In genomic region chr14:104752338-104752734, GRCh38 we compare ENCODE assay signal across 8 cellular contexts. TPM values are rescaled to one million over a fixed set of nuclear protein-coding genes. Genes with fewer than 3 reads are reported as not detected.
DNase-seq lines count a peak whose midpoint lies in the region; ATAC-seq and TF ChIP-seq lines count a peak whose summit lies in the region.

No MANE protein-coding gene starts in this region.

- no peak for TF ChIP-seq CTCF in GM12865 (IDR thresholded peaks at IDR 0.05; ENCODE audit: insufficient read depth, low read depth, low read length, missing control alignments)
- TF ChIP-seq CTCF in HCT116 (IDR thresholded peaks at IDR 0.05 in 2 of 3, conservative IDR thresholded peaks at IDR 0.05 in 1 of 3; ENCODE audit: borderline replicate concordance in 1 of 3, insufficient read depth in 1 of 3, low read depth in 2 of 3, low read length in 2 of 3), result no peak
- no peak for TF ChIP-seq CTCF in SK-N-SH (IDR thresholded peaks at IDR 0.05)
- no peak for TF ChIP-seq CTCF in foreskin fibroblast (IDR thresholded peaks at IDR 0.05; ENCODE audit: low read depth, low read length)
- TF ChIP-seq CTCF in spleen (IDR thresholded peaks at IDR 0.05 in 8 of 11, conservative IDR thresholded peaks at IDR 0.05 in 3 of 11), result no peak

- H3K27me3 ChIP-seq in HCT116 (ENCODE audit: insufficient read depth, low read length) (no peaks in the 10 kb centered on the region), SK-N-SH (ENCODE audit: insufficient read depth) (no peaks in the 10 kb centered on the region), spleen (replicated peaks in 1 of 7) (no peaks in the 10 kb centered on the region)

- no peak for TF ChIP-seq EP300 in SK-N-SH (IDR thresholded peaks at IDR 0.05; ENCODE audit: borderline replicate concordance in 1 of 2, low read depth in 1 of 2, low read length in 1 of 2)

- peak overlapping the region; percentile 68 for H3K9ac ChIP-seq in HCT116 (ENCODE audit: low read length)
- H3K9ac ChIP-seq in SK-N-SH, result peak overlapping the region; percentile 75

- TSS peak; percentile 97 for BruUV-seq in HCT116 (replicated peaks; lab: Mats Ljungman, UMichigan)

- intact Hi-C loops in HCT116 (cut with micrococcal nuclease) (no loop called here), spleen (cut with DNase I; ENCODE audit: low total_unique reads) (no loop called here)

- H3K79me2 ChIP-seq in HCT116 (ENCODE audit: insufficient read depth, low read length) (peaks cover 44% of the 10 kb centered on the region), SK-N-SH (ENCODE audit: insufficient read depth) (peaks cover 42% of the 10 kb centered on the region)

- no peak for ATAC-seq in HCT116

- H3K4me2 ChIP-seq in HCT116 (ENCODE audit: low read length) (peak overlapping the region; percentile 81), SK-N-SH (peak overlapping the region; percentile 97)

- TF ChIP-seq RAD21 in HCT116 (IDR thresholded peaks at IDR 0.05; ENCODE audit: low read depth), result no peak
- TF ChIP-seq RAD21 in SK-N-SH (IDR thresholded peaks at IDR 0.05; ENCODE audit: low read length), result no peak

- H3K36me3 ChIP-seq in HCT116 (ENCODE audit: control insufficient read depth in 1 of 2, insufficient read depth in 2 of 2, low read length in 2 of 2) (peaks cover 14 to 18% of the 10 kb centered on the region in 2 experiments; a peak in 3 of 4 replicates), SK-N-SH (replicated peaks in 1 of 2; ENCODE audit: control insufficient read depth in 1 of 2, insufficient read depth in 2 of 2, low read length in 1 of 2) (peaks cover 8 to 17% of the 10 kb centered on the region in 2 experiments), spleen (peaks cover 0 to 24% (median 20%) of the 10 kb centered on the region in 6 donors)

- CTCF ChIA-PET in HCT116 (lab: Charles Lee), result interaction anchor here (1.0 to 1.8 kb wide), 7 partner anchors 14 to 293 kb away, joined by 3 to 11 read pairs (median 5); partner anchors contain the start of gene ADSS1
- CTCF ChIA-PET in SK-N-SH (lab: Yijun Ruan, JAX), result interaction anchor here (0.8 to 4.1 kb wide), 7 partner anchors 15 to 96 kb away, joined by 3 to 37 read pairs (median 5); partner anchors contain the start of gene ADSS1

- POLR2A ChIA-PET in HCT116 (lab: Charles Lee), result interaction anchor here (0.8 to 1.4 kb wide), 10 partner anchors 13 to 221 kb away, joined by 3 to 7 read pairs (median 4); partner anchors contain the start of gene ZBTB42
- POLR2A ChIA-PET in SK-N-SH (lab: Yijun Ruan, JAX), result interaction anchor here (0.7 to 1.4 kb wide), 5 partner anchors 18 to 269 kb away, joined by 3 to 8 read pairs (median 3); partner anchors contain the start of gene CDCA4

- RAD21 ChIA-PET in HCT116 (lab: Charles Lee; ENCODE audit: low non-redundant PET in 1 of 2, low total read pairs in 2 of 2, uncharacterized antibody in 2 of 2, unreplicated experiment in 2 of 2), result interaction anchor here in 1 of 2 experiments (0.8 kb wide), 1 partner anchor 16 kb away, joined by 3 read pairs; no protein-coding TSS in a partner anchor

- H3K27ac ChIP-seq in HCT116 (ENCODE audit: low read depth, low read length), result peak overlapping the region; percentile 76
- peak overlapping the region; percentile 4 to 47; a peak in 3 of 4 replicates for H3K27ac ChIP-seq in SK-N-SH (ENCODE audit: low read depth in 2 of 2, low read length in 1 of 2)
- H3K27ac ChIP-seq in spleen, result peak overlapping the region; percentile 74 to 93 (median 86)

- H3K4me3 ChIP-seq in GM12865 (ENCODE audit: low read depth, low read length) (peak overlapping the region; percentile 63), HCT116 (replicated peaks in 1 of 2; ENCODE audit: low read depth in 1 of 2, low read length in 2 of 2) (peak overlapping the region; percentile 43 to 99), SK-N-SH (ENCODE audit: low read depth in 2 of 2, low read length in 1 of 2) (peak overlapping the region; percentile 88 to 99), foreskin fibroblast (ENCODE audit: low read depth in 1 of 2, low read length in 2 of 2) (peak overlapping the region; percentile 86), spleen (peak overlapping the region; percentile 33 to 100 (median 91))

- H3K9me2 ChIP-seq in HCT116 (ENCODE audit: insufficient read depth), result no peaks in the 10 kb centered on the region
- no peaks in the 10 kb centered on the region for H3K9me2 ChIP-seq in SK-N-SH

- H4K20me1 ChIP-seq in HCT116 (ENCODE audit: insufficient read depth) (no peaks in the 10 kb centered on the region), SK-N-SH (ENCODE audit: insufficient read depth) (peaks cover 31% of the 10 kb centered on the region)

- TF ChIP-seq POLR2A in HCT116 (IDR thresholded peaks at IDR 0.05; ENCODE audit: borderline replicate concordance, extremely low read depth, insufficient read depth, insufficient read length) (no peak), spleen (IDR thresholded peaks at IDR 0.05) (no peak)

- H2AFZ ChIP-seq in HCT116 (ENCODE audit: low read depth, low read length, poor library complexity, severe bottlenecking) (no peak overlapping the region), SK-N-SH (ENCODE audit: low read depth) (peak overlapping the region; percentile 99)

- WGBS in SK-N-SH (ENCODE audit: low lambda C conversion rate), result 4% methylated on average over 8 of the region's 32 CpGs
- WGBS in spleen, 5 donors, result 8 to 15% (median 13%) methylated on average over 32 of the region's 32 CpGs

- peaks cover 7% of the 10 kb centered on the region for H3F3A ChIP-seq in SK-N-SH (replicated peaks; ENCODE audit: insufficient read depth)

- no peak for DNase-seq in GM12865 (ENCODE audit: low read depth)
- no peak for DNase-seq in HCT116 (ENCODE audit: low read depth, low spot score)
- DNase-seq in SK-N-SH, result no peak
- DNase-seq in foreskin fibroblast, result no peak
- DNase-seq in spleen, result no peak
- no peak for DNase-seq in RKO (ENCODE audit: low spot score)
- no peak for DNase-seq in NCI-H446 (lab: John Stamatoyannopoulos, UW)
- no peak for DNase-seq in dedifferentiated amniotic fluid mesenchymal stem cell (ENCODE audit: extremely low spot score)

- no peaks in the 10 kb centered on the region for H3K9me3 ChIP-seq in HCT116 (ENCODE audit: control insufficient read depth in 1 of 2, insufficient read depth in 1 of 2, low read depth in 1 of 2, low read length in 2 of 2)
- H3K9me3 ChIP-seq in SK-N-SH, result no peaks in the 10 kb centered on the region
- H3K9me3 ChIP-seq in spleen, result no peaks in the 10 kb centered on the region

- peaks cover 23 to 35% of the 10 kb centered on the region in 2 experiments for H3K4me1 ChIP-seq in HCT116 (ENCODE audit: control insufficient read depth in 1 of 2, insufficient read depth in 2 of 2, low read length in 2 of 2)
- peaks cover 8 to 14% of the 10 kb centered on the region in 2 experiments; a peak in 3 of 4 replicates for H3K4me1 ChIP-seq in SK-N-SH (ENCODE audit: control insufficient read depth in 1 of 2, insufficient read depth in 2 of 2, low read depth in 1 of 2, low read length in 1 of 2)
- H3K4me1 ChIP-seq in spleen, result peaks cover 18 to 69% (median 40%) of the 10 kb centered on the region in 6 donors

TF ChIP-seq in HCT116, 20 proteins besides CTCF, POLR2A, EP300 and RAD21:
- TF ChIP-seq SP1 (IDR thresholded peaks at IDR 0.05; ENCODE audit: low read depth), result no peak
- peak; percentile 28 for TF ChIP-seq POLR2AphosphoS5 (IDR thresholded peaks at IDR 0.05; ENCODE audit: low read depth, low read length)

TF ChIP-seq in SK-N-SH, 30 proteins besides CTCF, POLR2A, EP300 and RAD21:
- TF ChIP-seq SIN3A (IDR thresholded peaks at IDR 0.05; ENCODE audit: borderline replicate concordance, low read depth, low read length) (peak; percentile 79; the same call in 1 of the 2 replicates), MXI1 (IDR thresholded peaks at IDR 0.05; ENCODE audit: low read depth, low read length) (no peak), GATA2 (CRISPR knock-in tag; IDR thresholded peaks at IDR 0.05) (no peak), POLR2AphosphoS5 (IDR thresholded peaks at IDR 0.05; ENCODE audit: low read depth, low read length) (peak; percentile 41; the same call in 1 of the 2 replicates), RCOR1 (IDR thresholded peaks at IDR 0.05; ENCODE audit: low read length) (no peak), NRF1 (IDR thresholded peaks at IDR 0.05; ENCODE audit: low read depth, low read length) (no peak)
- TF ChIP-seq, protein P1, sequence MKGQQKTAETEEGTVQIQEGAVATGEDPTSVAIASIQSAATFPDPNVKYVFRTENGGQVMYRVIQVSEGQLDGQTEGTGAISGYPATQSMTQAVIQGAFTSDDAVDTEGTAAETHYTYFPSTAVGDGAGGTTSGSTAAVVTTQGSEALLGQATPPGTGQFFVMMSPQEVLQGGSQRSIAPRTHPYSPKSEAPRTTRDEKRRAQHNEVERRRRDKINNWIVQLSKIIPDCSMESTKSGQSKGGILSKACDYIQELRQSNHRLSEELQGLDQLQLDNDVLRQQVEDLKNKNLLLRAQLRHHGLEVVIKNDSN (IDR thresholded peaks at IDR 0.05; ENCODE audit: borderline replicate concordance, low read depth), result no peak

RNA-seq across cellular contexts. Expression of gene SIVA1, which starts 0.6 kb away (rescaled TPM):
- total RNA-seq in HCT116 (2021; ENCODE audit: unreplicated experiment), result 141 TPM
- polyA plus RNA-seq in HCT116 (2012), result 142 and 171 TPM in 2 replicates
- polyA plus RNA-seq in SK-N-SH (2012; rRNA removed), result 122 and 137 TPM in 2 replicates
- 57.2 and 97.8 TPM in 2 replicates for polyA plus RNA-seq in SK-N-SH (2012; cell fraction: cytosol; rRNA removed)
- 109 and 142 TPM in 2 replicates for polyA plus RNA-seq in SK-N-SH (2012; cell fraction: nucleus; rRNA removed)
- total RNA-seq in spleen, result 100 to 1,000 TPM in 3 of 7 donors, 10 to 100 TPM in 4; 56.7 to 198 (median 76.4) TPM
- polyA plus RNA-seq in spleen, result 100 to 1,000 TPM; 119 to 226 (median 184) TPM

RNA-seq across cellular contexts. Expression of gene ADSS1, which starts 28.3 kb away (rescaled TPM):
- 9.9 TPM for total RNA-seq in HCT116 (2021; ENCODE audit: unreplicated experiment)
- polyA plus RNA-seq in HCT116 (2012), result 12.5 and 15.4 TPM in 2 replicates
- polyA plus RNA-seq in SK-N-SH (2012; rRNA removed), result 11.8 and 14.3 TPM in 2 replicates
- polyA plus RNA-seq in SK-N-SH (2012; cell fraction: cytosol; rRNA removed), result 11.0 and 11.2 TPM in 2 replicates
- polyA plus RNA-seq in SK-N-SH (2012; cell fraction: nucleus; rRNA removed), result 44.6 and 48.8 TPM in 2 replicates
- total RNA-seq in spleen, result 10 to 100 TPM in 1 of 7 donors, 1 to 10 TPM in 6; 2.7 to 11.7 (median 8.3) TPM
- polyA plus RNA-seq in spleen, result 1 to 10 TPM; 3.0 to 3.7 (median 3.2) TPM

RNA-seq across cellular contexts. Expression of gene AKT1, which starts 43.2 kb away (rescaled TPM):
- total RNA-seq in HCT116 (2021; ENCODE audit: unreplicated experiment), result 152 TPM
- polyA plus RNA-seq in HCT116 (2012), result 139 and 160 TPM in 2 replicates
- 185 and 198 TPM in 2 replicates for polyA plus RNA-seq in SK-N-SH (2012; rRNA removed)
- polyA plus RNA-seq in SK-N-SH (2012; cell fraction: cytosol; rRNA removed), result 99.2 and 137 TPM in 2 replicates
- polyA plus RNA-seq in SK-N-SH (2012; cell fraction: nucleus; rRNA removed), result 365 and 420 TPM in 2 replicates
- 100 to 1,000 TPM; 107 to 184 (median 141) TPM for total RNA-seq in spleen
- polyA plus RNA-seq in spleen, result 100 to 1,000 TPM in 1 of 3 donors, 10 to 100 TPM in 2; 56.2 to 114 (median 61.6) TPM

RNA-seq across cellular contexts. Expression of gene ZBTB42, which starts 48.6 kb away (rescaled TPM):
- total RNA-seq in HCT116 (2021; ENCODE audit: unreplicated experiment), result 4.4 TPM
- 3.9 and 4.1 TPM in 2 replicates for polyA plus RNA-seq in HCT116 (2012)
- 2.9 and 3.1 TPM in 2 replicates for polyA plus RNA-seq in SK-N-SH (2012; rRNA removed)
- polyA plus RNA-seq in SK-N-SH (2012; cell fraction: cytosol; rRNA removed), result 1.4 and 2.2 TPM in 2 replicates
- polyA plus RNA-seq in SK-N-SH (2012; cell fraction: nucleus; rRNA removed), result 1.7 TPM in 2 replicates
- total RNA-seq in spleen, result 10 to 100 TPM in 1 of 7 donors, 1 to 10 TPM in 6; 4.2 to 11.5 (median 7.9) TPM
- 1 to 10 TPM in 2 of 3 donors, under 1 TPM in 1; 0.74 to 2.9 (median 1.1) TPM for polyA plus RNA-seq in spleen

Comparison
In these comparisons a context has a peak if more than half of its experiments do, and no peak if none do; other contexts are left out.
1. H3K27ac ChIP-seq: peak in every context shown above with its lines; median percentile 86 in spleen; 76 in HCT116; 26 in SK-N-SH.